Comparison of ENCODE assay signal across 14 cellular contexts in the genomic region with DNA sequence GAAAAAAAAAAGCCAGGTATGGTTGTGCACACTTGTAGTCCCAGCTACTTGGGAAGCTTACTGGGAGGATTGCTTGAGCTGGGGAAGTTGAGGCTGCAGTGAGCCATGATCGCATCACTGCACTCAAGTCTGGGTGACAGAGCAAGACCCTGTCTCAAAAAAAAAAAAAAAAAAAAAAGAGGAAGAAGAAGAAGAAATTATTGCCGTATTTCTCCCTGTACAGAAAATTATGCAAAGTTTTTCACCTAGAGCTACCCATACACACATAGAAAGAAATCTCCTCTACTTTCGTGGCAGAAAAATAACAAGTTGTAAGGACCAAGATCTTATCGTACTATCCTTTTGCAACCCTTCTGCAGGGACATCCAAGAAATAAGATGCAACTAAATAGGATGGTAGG. TPM values are rescaled to one million over a fixed set of nuclear protein-coding genes. Genes with fewer than 3 reads are reported as not detected.
DNase-seq lines count a peak whose midpoint lies in the region; ATAC-seq and TF ChIP-seq lines count a peak whose summit lies in the region.
"Had no signal": no experiment of that assay in that cellular context is flagged by ENCODE, and none has a peak within 500 bp of the region (broad histone marks: within the 10 kb centered on the region; RNA-seq: fewer than 3 reads in every experiment).

No MANE protein-coding gene starts in this region.

- H3K9me3 ChIP-seq in BLaER1, result no peaks in the 10 kb centered on the region; the same call in 1 of the 2 replicates
- no peaks in the 10 kb centered on the region for H3K9me3 ChIP-seq in HCT116 (ENCODE audit: control insufficient read depth in 1 of 2, insufficient read depth in 1 of 2, low read depth in 1 of 2, low read length in 2 of 2)
- no peaks in the 10 kb centered on the region for H3K9me3 ChIP-seq in T-helper 17 cell (ENCODE audit: control insufficient read depth, low read length, poor library complexity, severe bottlenecking)
- H3K9me3 ChIP-seq in A673 (ENCODE audit: low read depth, low read length, poor library complexity, severe bottlenecking), result peaks cover under 1% of the 10 kb centered on the region
- H3K9me3 ChIP-seq: left lung, Peyer's patch, psoas muscle, SJSA1 had no signal

- H3K4me3 ChIP-seq in BLaER1 (no peak overlapping the region), HCT116 (replicated peaks in 1 of 2; ENCODE audit: low read depth in 1 of 2, low read length in 2 of 2) (no peak overlapping the region), A673 (ENCODE audit: low read depth, low read length, poor library complexity, severe bottlenecking) (no peak overlapping the region)

- H2AFZ ChIP-seq in HCT116 (ENCODE audit: low read depth, low read length, poor library complexity, severe bottlenecking), result peak overlapping the region; percentile 92

- CTCF ChIA-PET in HCT116 (lab: Charles Lee), result interaction anchor here (0.8 to 2.9 kb wide), 16 partner anchors 9 to 268 kb away, joined by 3 to 110 read pairs (median 8); a partner anchor contains a TSS
- CTCF ChIA-PET in A673 (lab: Charles Lee), result interaction anchor here (0.6 to 1.1 kb wide), 5 partner anchors 47 to 841 kb away, joined by 3 to 7 read pairs (median 5); no protein-coding TSS in a partner anchor

- POLR2A ChIA-PET in HCT116 (lab: Charles Lee) (interaction anchor here (1.2 to 1.6 kb wide), 3 partner anchors 79 to 173 kb away, joined by 5 to 9 read pairs (median 5); no protein-coding TSS in a partner anchor), A673 (lab: Charles Lee; ENCODE audit: low non-redundant PET) (no interaction called here)

- RAD21 ChIA-PET in HCT116 (lab: Charles Lee; ENCODE audit: low non-redundant PET in 1 of 2, low total read pairs in 2 of 2, uncharacterized antibody in 2 of 2, unreplicated experiment in 2 of 2), result interaction anchor here (1.1 to 2.3 kb wide), 7 partner anchors 80 to 174 kb away, joined by 3 to 18 read pairs (median 6); no protein-coding TSS in a partner anchor

- no TSS peak for BruUV-seq in HCT116 (replicated peaks; lab: Mats Ljungman, UMichigan)
- BruUV-seq in A673 (replicated peaks; lab: Mats Ljungman, UMichigan), result no TSS peak

- H3K36me3 Mint-ChIP-seq in T-helper 17 cell (ENCODE audit: low read depth), result peaks cover 3% of the 10 kb centered on the region
- peaks cover 2% of the 10 kb centered on the region for H3K36me3 Mint-ChIP-seq in memory B cell

- no peaks in the 10 kb centered on the region for H3K27me3 ChIP-seq in BLaER1
- no peaks in the 10 kb centered on the region for H3K27me3 ChIP-seq in HCT116 (ENCODE audit: insufficient read depth, low read length)
- H3K27me3 ChIP-seq in A673 (replicated peaks; ENCODE audit: insufficient read depth, low read depth, low read length, poor library complexity), result no peaks in the 10 kb centered on the region
- H3K27me3 ChIP-seq: Peyer's patch, SJSA1 had no signal

- peaks cover 21% of the 10 kb centered on the region for H3K4me1 ChIP-seq in BLaER1
- H3K4me1 ChIP-seq in HCT116 (ENCODE audit: control insufficient read depth in 1 of 2, insufficient read depth in 2 of 2, low read length in 2 of 2), result peaks cover 6 to 16% of the 10 kb centered on the region in 2 experiments; a peak in 3 of 4 replicates
- H3K4me1 ChIP-seq in A673 (ENCODE audit: insufficient read depth, low read length, poor library complexity, severe bottlenecking), result peaks cover 3% of the 10 kb centered on the region

- intact Hi-C loops in HCT116 (cut with micrococcal nuclease) (loop anchor here (10.0 kb wide), 1 partner anchor 511 kb away; no protein-coding TSS in a partner anchor), A673 (cut with micrococcal nuclease; ENCODE audit: unreplicated experiment) (loop anchor here (10.0 kb wide), 2 partner anchors 111 to 521 kb away; a partner anchor contains a TSS)

- ATAC-seq in HCT116 (no peak), T-helper 17 cell (no peak), memory B cell (ENCODE audit: low read depth) (peak; percentile 51), GM21528 (IDR thresholded peaks at IDR 0.05; ENCODE audit: low FRiP score, unreplicated experiment) (no peak), HG02884 (IDR thresholded peaks at IDR 0.05; ENCODE audit: unreplicated experiment) (no peak)

- no peak overlapping the region for H3K4me3 Mint-ChIP-seq in T-helper 17 cell
- H3K4me3 Mint-ChIP-seq in memory B cell, result peak overlapping the region; percentile 83

- peak overlapping the region; percentile 85 for H3K27ac Mint-ChIP-seq in T-helper 17 cell
- H3K27ac Mint-ChIP-seq in memory B cell, result peak overlapping the region; percentile 72

- no peak for TF ChIP-seq POLR2A in HCT116 (IDR thresholded peaks at IDR 0.05; ENCODE audit: borderline replicate concordance, extremely low read depth, insufficient read depth, insufficient read length)

- TF ChIP-seq CTCF in HCT116 (IDR thresholded peaks at IDR 0.05 in 2 of 3, conservative IDR thresholded peaks at IDR 0.05 in 1 of 3; ENCODE audit: borderline replicate concordance in 1 of 3, insufficient read depth in 1 of 3, low read depth in 2 of 3, low read length in 2 of 3) (no peak), A673 (conservative IDR thresholded peaks at IDR 0.05; ENCODE audit: low read depth, low read length) (no peak)

- peaks cover 5% of the 10 kb centered on the region for H3K27me3 Mint-ChIP-seq in T-helper 17 cell
- no peaks in the 10 kb centered on the region for H3K27me3 Mint-ChIP-seq in memory B cell
- H3K27me3 Mint-ChIP-seq: type B pancreatic cell had no signal

- H3K27ac ChIP-seq in BLaER1 (no peak overlapping the region), HCT116 (ENCODE audit: low read depth, low read length) (no peak overlapping the region), A673 (ENCODE audit: low read depth, low read length, poor library complexity, severe bottlenecking) (no peak overlapping the region)
- H3K27ac ChIP-seq: HL-60 had no signal

- DNase-seq in HCT116 (ENCODE audit: low read depth, low spot score) (no peak), T-helper 17 cell (no peak), memory B cell (ENCODE audit: low spot score in 2 of 2) (peak in 1 of 2 donors; percentile 4), SW480 (ENCODE audit: low spot score) (no peak), A673 (ENCODE audit: low spot score) (no peak)

- no peak for TF ChIP-seq RAD21 in HCT116 (IDR thresholded peaks at IDR 0.05; ENCODE audit: low read depth)

- H3K9ac ChIP-seq in BLaER1 (no peak overlapping the region), HCT116 (ENCODE audit: low read length) (no peak overlapping the region)

- H3K4me2 ChIP-seq in BLaER1, result peak overlapping the region; percentile 83
- 0 out of 2 replicates have a peak overlapping the region, but pooled peaks have one; percentile 72 for H3K4me2 ChIP-seq in HCT116 (ENCODE audit: low read length)

- H3K4me1 Mint-ChIP-seq in T-helper 17 cell (peaks cover 11% of the 10 kb centered on the region), memory B cell (peaks cover 17% of the 10 kb centered on the region)

- peaks cover 1% of the 10 kb centered on the region for H3K9me3 Mint-ChIP-seq in memory B cell

- H3K9me2 ChIP-seq in HCT116 (ENCODE audit: insufficient read depth), result no peaks in the 10 kb centered on the region; the same call in 1 of the 2 replicates

- H3K36me3 ChIP-seq in BLaER1 (peaks cover 4% of the 10 kb centered on the region), HCT116 (ENCODE audit: control insufficient read depth in 1 of 2, insufficient read depth in 2 of 2, low read length in 2 of 2) (no peaks in the 10 kb centered on the region), A673 (ENCODE audit: insufficient read depth, low read length, poor library complexity, severe bottlenecking) (no peaks in the 10 kb centered on the region)
- H3K36me3 ChIP-seq: left lung, Peyer's patch had no signal

- H3K79me2 ChIP-seq in HCT116 (ENCODE audit: insufficient read depth, low read length), result no peaks in the 10 kb centered on the region

- no peaks in the 10 kb centered on the region for H4K20me1 ChIP-seq in BLaER1
- no peaks in the 10 kb centered on the region for H4K20me1 ChIP-seq in HCT116 (ENCODE audit: insufficient read depth)

TF ChIP-seq in HCT116, 20 proteins besides CTCF, POLR2A, EP300 and RAD21:
- TF ChIP-seq EZH2 (IDR thresholded peaks at IDR 0.05) (no peak), EZH2phosphoT487 (IDR thresholded peaks at IDR 0.05; ENCODE audit: borderline replicate concordance) (no peak), TCF7L2 (IDR thresholded peaks at IDR 0.05; ENCODE audit: borderline replicate concordance, extremely low read depth, insufficient read depth, insufficient read length) (no peak)

RNA-seq across cellular contexts. Expression of a gene that starts 25.5 kb away (rescaled TPM):
- total RNA-seq in HCT116 (2021; ENCODE audit: unreplicated experiment) (56.8 TPM), T-helper 17 cell (10 to 100 TPM; 48.4 to 60.1 TPM), A673 (2021) (104 and 111 TPM in 2 replicates)
- 51.7 and 58.6 TPM in 2 replicates for polyA plus RNA-seq in HCT116 (2012)
